Comparison of ENCODE assay signal across 8 cellular contexts in genomic region chr19:1223018-1223855, GRCh38. TPM values are rescaled to one million over a fixed set of nuclear protein-coding genes. Genes with fewer than 3 reads are reported as not detected.
DNase-seq lines count a peak whose midpoint lies in the region; ATAC-seq and TF ChIP-seq lines count a peak whose summit lies in the region.

No MANE protein-coding gene starts in this region.

- no peaks in the 10 kb centered on the region for H3K27me3 ChIP-seq in Panc1 (ENCODE audit: control insufficient read depth, insufficient read depth, low read length)
- H3K27me3 ChIP-seq in testis: no peaks in the 10 kb centered on the region

- H3K4me3 Mint-ChIP-seq in activated naive CD4-positive, alpha-beta T cell treated with anti-CD3 and anti-CD28 coated beads, Interleukin-2, amount 10 ng/mL, durations not matched to agents 7 days and 5 days: no peak overlapping the region

- no peaks in the 10 kb centered on the region for H3K9me3 Mint-ChIP-seq in activated naive CD4-positive, alpha-beta T cell treated with anti-CD3 and anti-CD28 coated beads, Interleukin-2, amount 10 ng/mL, durations not matched to agents 7 days and 5 days

- in situ Hi-C loops in Panc1 (cut with HindIII; ENCODE audit: low pct_unique_long_range_greater_than_20kb, low sequenced_read_pairs): no loop called here

- no peak for TF ChIP-seq POLR2A in testis (IDR thresholded peaks at IDR 0.05)

- H3K4me1 Mint-ChIP-seq in activated naive CD4-positive, alpha-beta T cell treated with anti-CD3 and anti-CD28 coated beads, Interleukin-2, amount 10 ng/mL, durations not matched to agents 7 days and 5 days: no peaks in the 10 kb centered on the region

- ATAC-seq in Panc1: peak; percentile 57

- DNase-seq in activated naive CD4-positive, alpha-beta T cell treated with anti-CD3 and anti-CD28 coated beads, Interleukin-2, amount 10 ng/mL, durations not matched to agents 7 days and 5 days: peak; percentile 63
- no peak for DNase-seq in activated naive CD4-positive, alpha-beta T cell (lab: John Stamatoyannopoulos, UW)
- DNase-seq in Panc1 (ENCODE audit: low read depth, low spot score) (no peak), fibroblast of peridontal ligament (ENCODE audit: extremely low read depth) (peak; percentile 15), testis (peak; percentile 63), mucosa of gallbladder (ENCODE audit: low spot score) (no peak), SIG-M5 treated with dmso at 0.1 percent for 504 hours (lab: John Stamatoyannopoulos, UW; ENCODE audit: unreplicated experiment) (no peak), NCI-H1092 (lab: John Stamatoyannopoulos, UW) (no peak)

- POLR2A ChIA-PET in Panc1 (lab: Charles Lee): no interaction called here

- intact Hi-C loops in Panc1 (cut with micrococcal nuclease; ENCODE audit: unreplicated experiment) (no loop called here), testis (cut with DNase I; ENCODE audit: low total_unique reads) (no loop called here)

- TF ChIP-seq CTCF in Panc1 (IDR thresholded peaks at IDR 0.05) (peak; percentile 79), testis (IDR thresholded peaks at IDR 0.05) (peak in 2 of 3 experiments; percentile 23 to 43)

- CTCF ChIA-PET in activated naive CD4-positive, alpha-beta T cell treated with anti-CD3 and anti-CD28 coated beads, Interleukin-2, amount 10 ng/mL, durations not matched to agents 7 days and 5 days (lab: Charles Lee): interaction anchor here (1.4 to 1.7 kb wide), 3 partner anchors 9 to 111 kb away, joined by 3 read pairs; no protein-coding TSS in a partner anchor
- CTCF ChIA-PET in Panc1 (lab: Charles Lee): interaction anchor here (0.6 kb wide), 1 partner anchor 11 kb away, joined by 4 read pairs; no protein-coding TSS in a partner anchor

- H3K36me3 ChIP-seq in Panc1 (ENCODE audit: control insufficient read depth, insufficient read depth, low read length) (no peaks in the 10 kb centered on the region), testis (ENCODE audit: low read depth, missing control alignments) (no peaks in the 10 kb centered on the region)

- 62 to 92% methylated on average over 13 to 46 of the region's 48 CpGs for WGBS in testis, 2 donors

- H3K27ac ChIP-seq in Panc1 (ENCODE audit: low read length): no peak overlapping the region
- peak overlapping the region in 1 of 2 donors; percentile 24 for H3K27ac ChIP-seq in testis

- no peaks in the 10 kb centered on the region for H3K9me3 ChIP-seq in Panc1 (ENCODE audit: control insufficient read depth, insufficient read depth, low read depth, low read length)
- H3K9me3 ChIP-seq in testis: no peaks in the 10 kb centered on the region

- H3K27me3 Mint-ChIP-seq in activated naive CD4-positive, alpha-beta T cell treated with anti-CD3 and anti-CD28 coated beads, Interleukin-2, amount 10 ng/mL, durations not matched to agents 7 days and 5 days: no peaks in the 10 kb centered on the region

- no TSS peak for BruUV-seq in Panc1 (replicated peaks; lab: Mats Ljungman, UMichigan)

- H3K27ac Mint-ChIP-seq in activated naive CD4-positive, alpha-beta T cell treated with anti-CD3 and anti-CD28 coated beads, Interleukin-2, amount 10 ng/mL, durations not matched to agents 7 days and 5 days: no peak overlapping the region

- H3K4me1 ChIP-seq in Panc1 (ENCODE audit: control insufficient read depth, insufficient read depth, low read length) (no peaks in the 10 kb centered on the region; the same call in 1 of the 2 replicates), testis (peaks cover 19% of the 10 kb centered on the region)

- H3K36me3 Mint-ChIP-seq in activated naive CD4-positive, alpha-beta T cell treated with anti-CD3 and anti-CD28 coated beads, Interleukin-2, amount 10 ng/mL, durations not matched to agents 7 days and 5 days: peaks cover 7% of the 10 kb centered on the region

- H3K4me3 ChIP-seq in Panc1 (ENCODE audit: low read depth in 2 of 2, low read length in 2 of 2) (no peak overlapping the region), testis (no peak overlapping the region)

RNA-seq across cellular contexts. Expression of gene CBARP, which starts 14.6 kb away (rescaled TPM):
- total RNA-seq in Panc1 (2021; ENCODE audit: unreplicated experiment) (14.5 TPM), testis (1 to 10 TPM; 5.2 to 6.6 TPM), mucosa of gallbladder (1.1 TPM)
- 16.4 TPM for polyA plus RNA-seq in Panc1 (2012; ENCODE audit: insufficient read length)
- polyA plus RNA-seq in testis (ENCODE audit: insufficient read depth, low read depth, low replicate concordance): 1.5 TPM

RNA-seq across cellular contexts. Expression of gene STK11, which starts 17.7 kb away (rescaled TPM):
- total RNA-seq in Panc1 (2021; ENCODE audit: unreplicated experiment) (116 TPM), testis (100 to 1,000 TPM; 194 to 209 TPM), mucosa of gallbladder (72.2 TPM)
- 141 TPM for polyA plus RNA-seq in Panc1 (2012; ENCODE audit: insufficient read length)
- polyA plus RNA-seq in testis (ENCODE audit: insufficient read depth, low read depth, low replicate concordance): 197 TPM

RNA-seq across cellular contexts. Expression of gene ATP5F1D, which starts 18.3 kb away (rescaled TPM):
- total RNA-seq in Panc1 (2021; ENCODE audit: unreplicated experiment) (218 TPM), testis (100 to 1,000 TPM; 104 to 166 TPM), mucosa of gallbladder (213 TPM)
- polyA plus RNA-seq in Panc1 (2012; ENCODE audit: insufficient read length): 365 TPM
- 94.5 TPM for polyA plus RNA-seq in testis (ENCODE audit: insufficient read depth, low read depth, low replicate concordance)

RNA-seq across cellular contexts. Expression of gene MIDN, which starts 25.1 kb away (rescaled TPM):
- total RNA-seq in Panc1 (2021; ENCODE audit: unreplicated experiment) (118 TPM), testis (10 to 100 TPM; 38.2 to 42.4 TPM), mucosa of gallbladder (127 TPM)
- 76.9 TPM for polyA plus RNA-seq in Panc1 (2012; ENCODE audit: insufficient read length)
- 30.3 TPM for polyA plus RNA-seq in testis (ENCODE audit: insufficient read depth, low read depth, low replicate concordance)

RNA-seq across cellular contexts. Expression of gene CIRBP, which starts 45.9 kb away (rescaled TPM):
- total RNA-seq in Panc1 (2021; ENCODE audit: unreplicated experiment) (66.6 TPM), testis (100 to 1,000 TPM; 621 to 661 TPM), mucosa of gallbladder (382 TPM)
- 101 TPM for polyA plus RNA-seq in Panc1 (2012; ENCODE audit: insufficient read length)
- polyA plus RNA-seq in testis (ENCODE audit: insufficient read depth, low read depth, low replicate concordance): 483 TPM

Comparison
In these comparisons a context has a peak if more than half of its experiments do, and no peak if none do; other contexts are left out.
1. DNase-seq: peak in activated naive CD4-positive, alpha-beta T cell treated with anti-CD3 and anti-CD28 coated beads, Interleukin-2, amount 10 ng/mL, durations not matched to agents 7 days and 5 days (single experiment), fibroblast of peridontal ligament (single experiment) and testis (single experiment); none in activated naive CD4-positive, alpha-beta T cell (0 of 4), Panc1 (single experiment), mucosa of gallbladder (single experiment), SIG-M5 treated with dmso at 0.1 percent for 504 hours (single experiment) and NCI-H1092 (single experiment).